Comparison of ENCODE assay signal across 8 cellular contexts in genomic region chr1:223712856-223713494, GRCh38. TPM values are rescaled to one million over a fixed set of nuclear protein-coding genes. Genes with fewer than 3 reads are reported as not detected.
A peak's percentile ranks its signal among the peaks of the same experiment; 100 is the strongest.
DNase-seq lines count a peak whose midpoint lies in the region; ATAC-seq and TF ChIP-seq lines count a peak whose summit lies in the region.

No MANE protein-coding gene starts in this region.

- H3K9me3 Mint-ChIP-seq in mesothelial cell of epicardium, result no peaks in the 10 kb centered on the region

- H3K4me3 Mint-ChIP-seq in mesothelial cell of epicardium, result peak overlapping the region; percentile 90

- no peaks in the 10 kb centered on the region for H3K27me3 Mint-ChIP-seq in mesothelial cell of epicardium (ENCODE audit: low read depth)

- DNase-seq in activated T-cell treated with anti-CD3 and anti-CD28 coated beads for 1 hour (ENCODE audit: low read depth), result peak; percentile 27
- DNase-seq in activated T-cell treated with anti-CD3 and anti-CD28 coated beads for 4 hours, result no peak
- DNase-seq in ecto neural progenitor cell (ENCODE audit: low spot score), result peak; percentile 67
- DNase-seq in mesothelial cell of epicardium (ENCODE audit: low spot score in 2 of 2, unreplicated experiment in 2 of 2), result peak in 1 of 2 experiments; percentile 58
- DNase-seq in superior temporal gyrus (ENCODE audit: extremely low spot score), result peak; percentile 46
- DNase-seq in kidney tubule cell (ENCODE audit: low spot score), result no peak

- H3K36me3 Mint-ChIP-seq in mesothelial cell of epicardium, result peaks cover 3% of the 10 kb centered on the region

- peaks cover 44% of the 10 kb centered on the region for H3K4me1 Mint-ChIP-seq in mesothelial cell of epicardium

- peak overlapping the region; percentile 84 for H3K27ac Mint-ChIP-seq in mesothelial cell of epicardium

- ATAC-seq in HG03139 (IDR thresholded peaks at IDR 0.05; ENCODE audit: unreplicated experiment), result peak; percentile 28
- ATAC-seq in activated CD4-positive, CD25-positive, alpha-beta regulatory T cell treated with anti-CD3 and anti-CD28 coated beads, Interleukin-2, amount 50 U/mL, for 24 hours, result peak; percentile 22 to 24

- TF ChIP-seq CTCF in mesothelial cell of epicardium (IDR thresholded peaks at IDR 0.05; ENCODE audit: unreplicated experiment), result no peak

RNA-seq across cellular contexts. Expression of gene CAPN2, which starts 0.6 kb away (rescaled TPM):
- total RNA-seq in mesothelial cell of epicardium, result 136 to 151 TPM (median 146 TPM) in 3 replicates

RNA-seq across cellular contexts. Expression of gene CAPN8, which starts 47.5 kb away (rescaled TPM):
- total RNA-seq in mesothelial cell of epicardium, result 0.40 to 0.63 TPM in 2 of 3 replicates, not detected in the other

Comparison
In these comparisons a context has a peak if more than half of its experiments do, and no peak if none do; other contexts are left out.
1. DNase-seq: peak in activated T-cell treated with anti-CD3 and anti-CD28 coated beads for 1 hour (single experiment), ecto neural progenitor cell (single experiment) and superior temporal gyrus (single experiment); none in activated T-cell treated with anti-CD3 and anti-CD28 coated beads for 4 hours (single experiment) and kidney tubule cell (single experiment).